ENCODE assay signal across 25 cellular contexts in genomic region chr9:32877639-32878217, GRCh38.
DNase-seq lines count a peak whose midpoint lies in the region; ATAC-seq and TF ChIP-seq lines count a peak whose summit lies in the region.
"Had no signal": no experiment of that assay in that cellular context is flagged by ENCODE, and none has a peak within 500 bp of the region (broad histone marks: within the 10 kb centered on the region; RNA-seq: fewer than 3 reads in every experiment).

No MANE protein-coding gene starts in this region.

- H3F3A ChIP-seq in GM23338 (replicated peaks; ENCODE audit: low read depth): no peaks in the 10 kb centered on the region

- DNase-seq in GM23338 (ENCODE audit: low spot score) (no peak), psoas muscle (no peak), immature natural killer cell (no peak), thyroid gland (no peak), HuH-7.5 (ENCODE audit: low spot score) (no peak)
- DNase-seq: activated CD4-positive, alpha-beta T cell treated with anti-CD3 and anti-CD28 coated beads for 1 hour; activated naive CD4-positive, alpha-beta T cell treated with anti-CD3 and anti-CD28 coated beads, Interleukin-2, amount 10 ng/mL, durations not matched to agents 7 days and 5 days; activated T-cell treated with anti-CD3 and anti-CD28 coated beads, Interleukin-2, amount 50 U/mL, for 72 hours; aorta; CD8-positive, alpha-beta T cell; central memory CD4-positive, alpha-beta T cell; DMS79 treated with DMSO at 0.1 percent for 48 hours; dorsolateral prefrontal cortex; HCEC 1CT; IMR-90; NCI-H1417 treated with DMSO at 0.1 percent for 48 hours; NCI-H2171; NCI-H69; Right ventricle myocardium superior; stimulated activated CD4-positive, alpha-beta T cell treated with anti-CD3 and anti-CD28 coated beads, Interleukin-4, amount 100 ng/mL, for 24 hours; stimulated activated naive CD8-positive, alpha-beta T cell treated with anti-CD3 and anti-CD28 coated beads, Interleukin-15, amount 100 ng/mL, for 72 hours; SW 1271; trophoblast cell had no signal

- no peaks in the 10 kb centered on the region for H3K9me3 ChIP-seq in psoas muscle
- H3K9me3 ChIP-seq in thyroid gland: no peaks in the 10 kb centered on the region

- no peaks in the 10 kb centered on the region; the same call in 1 of the 2 replicates for H3K4me1 ChIP-seq in GM23338 (ENCODE audit: insufficient read depth)
- peaks cover 20% of the 10 kb centered on the region for H3K4me1 ChIP-seq in psoas muscle
- peaks cover 8 to 20% of the 10 kb centered on the region in 2 donors for H3K4me1 ChIP-seq in thyroid gland

- peaks cover 2% of the 10 kb centered on the region for H3K27me3 Mint-ChIP-seq in GM23338 (ENCODE audit: insufficient read depth, low read depth, poor library complexity)
- peaks cover 2 to 4% (median 2%) of the 10 kb centered on the region in 3 donors for H3K27me3 Mint-ChIP-seq in immature natural killer cell (ENCODE audit: low read depth in 3 of 3)
- H3K27me3 Mint-ChIP-seq: stimulated activated naive CD8-positive, alpha-beta T cell treated with anti-CD3 and anti-CD28 coated beads, Interleukin-15, amount 100 ng/mL, for 72 hours had no signal

- H3K27ac ChIP-seq in GM23338 (ENCODE audit: low read depth) (no peak overlapping the region), psoas muscle (peak overlapping the region; percentile 58), thyroid gland (no peak overlapping the region)
- H3K27ac ChIP-seq: dorsolateral prefrontal cortex had no signal

- no peaks in the 10 kb centered on the region for H4K20me1 ChIP-seq in GM23338 (replicated peaks; ENCODE audit: insufficient read depth)

- no peaks in the 10 kb centered on the region for H3K9me3 Mint-ChIP-seq in GM23338
- no peaks in the 10 kb centered on the region for H3K9me3 Mint-ChIP-seq in immature natural killer cell
- H3K9me3 Mint-ChIP-seq: activated naive CD4-positive, alpha-beta T cell treated with anti-CD3 and anti-CD28 coated beads, Interleukin-2, amount 10 ng/mL, durations not matched to agents 7 days and 5 days; activated T-cell treated with anti-CD3 and anti-CD28 coated beads, Interleukin-2, amount 50 U/mL, for 72 hours; CD8-positive, alpha-beta T cell; stimulated activated naive CD8-positive, alpha-beta T cell treated with anti-CD3 and anti-CD28 coated beads, Interleukin-15, amount 100 ng/mL, for 72 hours had no signal

- H3K36me3 ChIP-seq in GM23338 (ENCODE audit: insufficient read depth): no peaks in the 10 kb centered on the region
- H3K36me3 ChIP-seq in psoas muscle (ENCODE audit: insufficient read depth in 1 of 2, low read depth in 1 of 2): no peaks in the 10 kb centered on the region
- H3K36me3 ChIP-seq in thyroid gland: no peaks in the 10 kb centered on the region

- H2AFZ ChIP-seq in GM23338: 0 out of 2 replicates have a peak overlapping the region, but pooled peaks have one; percentile 10

- H3K27ac Mint-ChIP-seq in GM23338 (no peak overlapping the region), immature natural killer cell (no peak overlapping the region)
- H3K27ac Mint-ChIP-seq: activated naive CD4-positive, alpha-beta T cell treated with anti-CD3 and anti-CD28 coated beads, Interleukin-2, amount 10 ng/mL, durations not matched to agents 7 days and 5 days; activated T-cell treated with anti-CD3 and anti-CD28 coated beads, Interleukin-2, amount 50 U/mL, for 72 hours; CD8-positive, alpha-beta T cell; stimulated activated naive CD8-positive, alpha-beta T cell treated with anti-CD3 and anti-CD28 coated beads, Interleukin-15, amount 100 ng/mL, for 72 hours had no signal

- H3K36me3 Mint-ChIP-seq in GM23338 (ENCODE audit: low read depth) (no peaks in the 10 kb centered on the region), immature natural killer cell (peaks cover 0 to 4% (median 0%) of the 10 kb centered on the region in 3 donors)
- H3K36me3 Mint-ChIP-seq: activated naive CD4-positive, alpha-beta T cell treated with anti-CD3 and anti-CD28 coated beads, Interleukin-2, amount 10 ng/mL, durations not matched to agents 7 days and 5 days; CD8-positive, alpha-beta T cell had no signal

- H3K4me1 Mint-ChIP-seq in GM23338 (peaks cover 7% of the 10 kb centered on the region), immature natural killer cell (peaks cover 0 to 2% of the 10 kb centered on the region in 2 donors)
- H3K4me1 Mint-ChIP-seq: stimulated activated naive CD8-positive, alpha-beta T cell treated with anti-CD3 and anti-CD28 coated beads, Interleukin-15, amount 100 ng/mL, for 72 hours had no signal

- 37 to 53% (median 38%) methylated on average over 6 of the region's 6 CpGs for WGBS in psoas muscle, 3 donors
- WGBS in thyroid gland, 2 donors: 92 to 93% methylated on average over 5 to 6 of the region's 6 CpGs

- H3K27me3 ChIP-seq in GM23338 (ENCODE audit: insufficient read depth) (no peaks in the 10 kb centered on the region), psoas muscle (ENCODE audit: insufficient read depth in 3 of 3, low read length in 2 of 3) (no peaks in the 10 kb centered on the region), thyroid gland (no peaks in the 10 kb centered on the region)
- H3K27me3 ChIP-seq: dorsolateral prefrontal cortex had no signal

- ATAC-seq in GM19351 (IDR thresholded peaks at IDR 0.05; ENCODE audit: unreplicated experiment): peak; percentile 66
- ATAC-seq in GM23338: no peak
- peak; percentile 48 for ATAC-seq in HG03354 (IDR thresholded peaks at IDR 0.05; ENCODE audit: poor library complexity, severe bottlenecking, unreplicated experiment)
- ATAC-seq in psoas muscle: peak in 3 of 4 donors; percentile 31 to 61 (median 48)
- ATAC-seq: activated T-cell treated with anti-CD3 and anti-CD28 coated beads, Interleukin-2, amount 50 U/mL, for 72 hours; CD8-positive, alpha-beta T cell; stimulated activated naive CD8-positive, alpha-beta T cell treated with anti-CD3 and anti-CD28 coated beads, Interleukin-15, amount 100 ng/mL, for 72 hours had no signal

- TF ChIP-seq POLR2A in thyroid gland (IDR thresholded peaks at IDR 0.05): no peak

- no peaks in the 10 kb centered on the region; the same call in 1 of the 2 replicates for H3K9me2 ChIP-seq in GM23338 (ENCODE audit: insufficient read depth)

- intact Hi-C loops in psoas muscle (cut with DNase I): loop anchor here in 1 of 2 donors (10.0 kb wide), 1 partner anchor 87 kb away; no protein-coding TSS in a partner anchor
- intact Hi-C loops in thyroid gland (cut with DNase I): no loop called here

- no peak for TF ChIP-seq CTCF in GM23338 (conservative IDR thresholded peaks at IDR 0.05; ENCODE audit: low read depth in 2 of 2)
- TF ChIP-seq CTCF in psoas muscle (IDR thresholded peaks at IDR 0.05): no peak
- no peak for TF ChIP-seq CTCF in thyroid gland (IDR thresholded peaks at IDR 0.05)

- no peaks in the 10 kb centered on the region for H3K79me2 ChIP-seq in GM23338 (replicated peaks; ENCODE audit: insufficient read depth)

- H3K4me3 Mint-ChIP-seq in GM23338 (no peak overlapping the region), immature natural killer cell (no peak overlapping the region)
- H3K4me3 Mint-ChIP-seq: activated naive CD4-positive, alpha-beta T cell treated with anti-CD3 and anti-CD28 coated beads, Interleukin-2, amount 10 ng/mL, durations not matched to agents 7 days and 5 days; activated T-cell treated with anti-CD3 and anti-CD28 coated beads, Interleukin-2, amount 50 U/mL, for 72 hours; CD8-positive, alpha-beta T cell; stimulated activated naive CD8-positive, alpha-beta T cell treated with anti-CD3 and anti-CD28 coated beads, Interleukin-15, amount 100 ng/mL, for 72 hours had no signal

- H3K4me3 ChIP-seq in GM23338 (no peak overlapping the region), psoas muscle (no peak overlapping the region), thyroid gland (replicated peaks in 1 of 3) (no peak overlapping the region)
- H3K4me3 ChIP-seq: dorsolateral prefrontal cortex had no signal

- H3K4me2 ChIP-seq in GM23338: no peak overlapping the region

TF ChIP-seq in GM23338, 12 proteins besides CTCF, POLR2A, EP300 and RAD21 (continues in another document):
- TF ChIP-seq REST (IDR thresholded peaks at IDR 0.05; ENCODE audit: unreplicated experiment): no peak
- no peak for TF ChIP-seq CREB1 (CRISPR knock-in tag; IDR thresholded peaks at IDR 0.05; ENCODE audit: low read depth)
